ENCODE assay signal across 1 cellular context in the genomic region with DNA sequence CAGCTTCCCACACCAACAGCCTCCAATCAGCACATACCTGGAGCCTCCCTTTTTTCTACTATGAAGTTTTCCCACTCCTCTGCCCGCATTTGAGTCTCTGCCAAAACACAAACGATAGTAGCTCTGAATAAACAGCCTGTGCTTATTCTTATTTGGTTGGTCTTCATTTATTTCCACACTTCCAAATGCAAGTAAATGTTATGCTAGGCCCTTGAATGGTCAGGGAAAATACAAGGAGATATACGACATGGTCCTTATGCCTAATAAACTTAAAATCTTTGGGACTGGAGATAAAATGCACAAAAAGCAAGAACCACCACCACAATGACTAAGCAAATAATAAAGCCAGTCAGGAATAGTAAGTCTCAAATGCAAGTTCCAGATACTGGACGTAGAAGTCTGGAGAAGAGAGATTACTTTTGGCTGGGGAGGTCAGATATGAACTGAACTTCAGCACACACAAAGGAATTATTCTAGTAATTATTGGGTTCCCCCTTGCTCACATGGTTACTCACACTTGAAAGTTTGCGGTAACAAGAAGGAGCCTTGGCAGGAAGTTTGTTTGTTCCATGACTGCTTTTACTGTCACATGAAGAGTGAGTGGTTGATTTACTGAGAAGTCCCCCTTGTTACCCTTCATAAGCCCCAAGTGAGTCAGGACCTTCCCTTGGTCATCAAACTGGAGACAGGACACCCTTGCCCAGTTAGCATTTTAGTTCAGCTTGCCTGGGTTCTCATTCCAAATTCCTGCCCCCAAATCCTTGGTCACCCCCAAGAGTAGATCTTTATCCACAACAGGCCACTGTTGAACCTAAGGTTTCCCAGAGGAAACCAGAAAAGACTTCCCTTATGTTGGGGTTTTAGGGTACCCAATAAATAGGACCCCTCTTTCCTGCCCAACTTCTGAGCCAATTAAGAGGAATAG.
A peak's percentile ranks its signal among the peaks of the same experiment; 100 is the strongest.
TF ChIP-seq lines count a peak whose summit lies in the region.

No MANE protein-coding gene starts in this region.

TF ChIP-seq in K562, 482 proteins besides CTCF, POLR2A, EP300 and RAD21 (continued from another document and continues in another):
- TF ChIP-seq, protein P1, sequence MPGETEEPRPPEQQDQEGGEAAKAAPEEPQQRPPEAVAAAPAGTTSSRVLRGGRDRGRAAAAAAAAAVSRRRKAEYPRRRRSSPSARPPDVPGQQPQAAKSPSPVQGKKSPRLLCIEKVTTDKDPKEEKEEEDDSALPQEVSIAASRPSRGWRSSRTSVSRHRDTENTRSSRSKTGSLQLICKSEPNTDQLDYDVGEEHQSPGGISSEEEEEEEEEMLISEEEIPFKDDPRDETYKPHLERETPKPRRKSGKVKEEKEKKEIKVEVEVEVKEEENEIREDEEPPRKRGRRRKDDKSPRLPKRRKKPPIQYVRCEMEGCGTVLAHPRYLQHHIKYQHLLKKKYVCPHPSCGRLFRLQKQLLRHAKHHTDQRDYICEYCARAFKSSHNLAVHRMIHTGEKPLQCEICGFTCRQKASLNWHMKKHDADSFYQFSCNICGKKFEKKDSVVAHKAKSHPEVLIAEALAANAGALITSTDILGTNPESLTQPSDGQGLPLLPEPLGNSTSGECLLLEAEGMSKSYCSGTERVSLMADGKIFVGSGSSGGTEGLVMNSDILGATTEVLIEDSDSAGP (CRISPR knock-in tag; IDR thresholded peaks at IDR 0.05), result no peak
- TF ChIP-seq HDAC1 (IDR thresholded peaks at IDR 0.05) (peak in 1 of 2 experiments; percentile 75; a peak in 2 of 4 replicates), FOXK1 (CRISPR knock-in tag; IDR thresholded peaks at IDR 0.05; ENCODE audit: borderline replicate concordance) (0 out of 2 replicates have a peak, but pooled peaks have one; percentile 64), ZC3H11A (IDR thresholded peaks at IDR 0.05; ENCODE audit: low read depth, low read length) (0 out of 2 replicates have a peak, but pooled peaks have one; percentile 2), ZNF175 (CRISPR knock-in tag; IDR thresholded peaks at IDR 0.05; ENCODE audit: low read depth) (peak; percentile 95), ZNF282 (CRISPR knock-in tag; IDR thresholded peaks at IDR 0.05) (no peak), ZNF766 (CRISPR knock-in tag; conservative IDR thresholded peaks at IDR 0.05) (peak; percentile 98), ZNF717 (CRISPR knock-in tag; IDR thresholded peaks at IDR 0.05) (no peak; the same call in 1 of the 2 replicates), MAFF (IDR thresholded peaks at IDR 0.05; ENCODE audit: low read length) (peak; percentile 100), SPI1 (IDR thresholded peaks at IDR 0.05; ENCODE audit: borderline replicate concordance, low read depth, low read length) (peak; percentile 43; the same call in 1 of the 2 replicates), POLR2AphosphoS5 (IDR thresholded peaks at IDR 0.05; ENCODE audit: control insufficient read depth, insufficient read depth, low read depth, low read length) (peak; percentile 99), JUND (IDR thresholded peaks at IDR 0.05; ENCODE audit: borderline replicate concordance, low read depth, low read length) (peak; percentile 84; the same call in 1 of the 2 replicates), JUND (tag; IDR thresholded peaks at IDR 0.05; ENCODE audit: borderline replicate concordance, low read depth, low read length) (peak; percentile 90; the same call in 2 of the 3 replicates), LEF1 (IDR thresholded peaks at IDR 0.05) (peak; percentile 96), MEF2D (tag; conservative IDR thresholded peaks at IDR 0.05; ENCODE audit: low read depth) (peak; percentile 96), MYBL2 (IDR thresholded peaks at IDR 0.05; ENCODE audit: low read depth) (no peak; the same call in 1 of the 2 replicates), MYBL2 (CRISPR knock-in tag; IDR thresholded peaks at IDR 0.05; ENCODE audit: borderline replicate concordance) (no peak), MAZ (CRISPR knock-in tag; conservative IDR thresholded peaks at IDR 0.05 in 1 of 2, IDR thresholded peaks at IDR 0.05 in 1 of 2) (peak; percentile 62 to 84; a peak in 3 of 4 replicates), FOS (IDR thresholded peaks at IDR 0.05; ENCODE audit: extremely low read depth, insufficient read length) (no peak), ZC3H8 (IDR thresholded peaks at IDR 0.05) (no peak; the same call in 1 of the 2 replicates), CBX2 (IDR thresholded peaks at IDR 0.05; ENCODE audit: insufficient read depth, low read length, poor library complexity, severe bottlenecking) (no peak), TSC22D4 (tag; IDR thresholded peaks at IDR 0.05) (no peak), PYGO2 (tag; IDR thresholded peaks at IDR 0.05) (peak; percentile 84), ILF3 (IDR thresholded peaks at IDR 0.05; ENCODE audit: borderline replicate concordance) (peak; percentile 86; the same call in 1 of the 2 replicates), ZFX (CRISPR knock-in tag; IDR thresholded peaks at IDR 0.05) (peak; percentile 55; the same call in 1 of the 2 replicates), STAT5B (CRISPR knock-in tag; IDR thresholded peaks at IDR 0.05) (no peak), ZNF41 (CRISPR knock-in tag; conservative IDR thresholded peaks at IDR 0.05) (peak; percentile 59)
- TF ChIP-seq, protein P2, sequence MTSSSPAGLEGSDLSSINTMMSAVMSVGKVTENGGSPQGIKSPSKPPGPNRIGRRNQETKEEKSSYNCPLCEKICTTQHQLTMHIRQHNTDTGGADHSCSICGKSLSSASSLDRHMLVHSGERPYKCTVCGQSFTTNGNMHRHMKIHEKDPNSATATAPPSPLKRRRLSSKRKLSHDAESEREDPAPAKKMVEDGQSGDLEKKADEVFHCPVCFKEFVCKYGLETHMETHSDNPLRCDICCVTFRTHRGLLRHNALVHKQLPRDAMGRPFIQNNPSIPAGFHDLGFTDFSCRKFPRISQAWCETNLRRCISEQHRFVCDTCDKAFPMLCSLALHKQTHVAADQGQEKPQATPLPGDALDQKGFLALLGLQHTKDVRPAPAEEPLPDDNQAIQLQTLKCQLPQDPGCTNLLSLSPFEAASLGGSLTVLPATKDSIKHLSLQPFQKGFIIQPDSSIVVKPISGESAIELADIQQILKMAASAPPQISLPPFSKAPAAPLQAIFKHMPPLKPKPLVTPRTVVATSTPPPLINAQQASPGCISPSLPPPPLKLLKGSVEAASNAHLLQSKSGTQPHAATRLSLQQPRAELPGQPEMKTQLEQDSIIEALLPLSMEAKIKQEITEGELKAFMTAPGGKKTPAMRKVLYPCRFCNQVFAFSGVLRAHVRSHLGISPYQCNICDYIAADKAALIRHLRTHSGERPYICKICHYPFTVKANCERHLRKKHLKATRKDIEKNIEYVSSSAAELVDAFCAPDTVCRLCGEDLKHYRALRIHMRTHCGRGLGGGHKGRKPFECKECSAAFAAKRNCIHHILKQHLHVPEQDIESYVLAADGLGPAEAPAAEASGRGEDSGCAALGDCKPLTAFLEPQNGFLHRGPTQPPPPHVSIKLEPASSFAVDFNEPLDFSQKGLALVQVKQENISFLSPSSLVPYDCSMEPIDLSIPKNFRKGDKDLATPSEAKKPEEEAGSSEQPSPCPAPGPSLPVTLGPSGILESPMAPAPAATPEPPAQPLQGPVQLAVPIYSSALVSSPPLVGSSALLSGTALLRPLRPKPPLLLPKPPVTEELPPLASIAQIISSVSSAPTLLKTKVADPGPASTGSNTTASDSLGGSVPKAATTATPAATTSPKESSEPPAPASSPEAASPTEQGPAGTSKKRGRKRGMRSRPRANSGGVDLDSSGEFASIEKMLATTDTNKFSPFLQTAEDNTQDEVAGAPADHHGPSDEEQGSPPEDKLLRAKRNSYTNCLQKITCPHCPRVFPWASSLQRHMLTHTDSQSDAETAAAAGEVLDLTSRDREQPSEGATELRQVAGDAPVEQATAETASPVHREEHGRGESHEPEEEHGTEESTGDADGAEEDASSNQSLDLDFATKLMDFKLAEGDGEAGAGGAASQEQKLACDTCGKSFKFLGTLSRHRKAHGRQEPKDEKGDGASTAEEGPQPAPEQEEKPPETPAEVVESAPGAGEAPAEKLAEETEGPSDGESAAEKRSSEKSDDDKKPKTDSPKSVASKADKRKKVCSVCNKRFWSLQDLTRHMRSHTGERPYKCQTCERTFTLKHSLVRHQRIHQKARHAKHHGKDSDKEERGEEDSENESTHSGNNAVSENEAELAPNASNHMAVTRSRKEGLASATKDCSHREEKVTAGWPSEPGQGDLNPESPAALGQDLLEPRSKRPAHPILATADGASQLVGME (CRISPR knock-in tag; IDR thresholded peaks at IDR 0.05), result peak; percentile 18; the same call in 1 of the 2 replicates
- TF ChIP-seq, protein P3, sequence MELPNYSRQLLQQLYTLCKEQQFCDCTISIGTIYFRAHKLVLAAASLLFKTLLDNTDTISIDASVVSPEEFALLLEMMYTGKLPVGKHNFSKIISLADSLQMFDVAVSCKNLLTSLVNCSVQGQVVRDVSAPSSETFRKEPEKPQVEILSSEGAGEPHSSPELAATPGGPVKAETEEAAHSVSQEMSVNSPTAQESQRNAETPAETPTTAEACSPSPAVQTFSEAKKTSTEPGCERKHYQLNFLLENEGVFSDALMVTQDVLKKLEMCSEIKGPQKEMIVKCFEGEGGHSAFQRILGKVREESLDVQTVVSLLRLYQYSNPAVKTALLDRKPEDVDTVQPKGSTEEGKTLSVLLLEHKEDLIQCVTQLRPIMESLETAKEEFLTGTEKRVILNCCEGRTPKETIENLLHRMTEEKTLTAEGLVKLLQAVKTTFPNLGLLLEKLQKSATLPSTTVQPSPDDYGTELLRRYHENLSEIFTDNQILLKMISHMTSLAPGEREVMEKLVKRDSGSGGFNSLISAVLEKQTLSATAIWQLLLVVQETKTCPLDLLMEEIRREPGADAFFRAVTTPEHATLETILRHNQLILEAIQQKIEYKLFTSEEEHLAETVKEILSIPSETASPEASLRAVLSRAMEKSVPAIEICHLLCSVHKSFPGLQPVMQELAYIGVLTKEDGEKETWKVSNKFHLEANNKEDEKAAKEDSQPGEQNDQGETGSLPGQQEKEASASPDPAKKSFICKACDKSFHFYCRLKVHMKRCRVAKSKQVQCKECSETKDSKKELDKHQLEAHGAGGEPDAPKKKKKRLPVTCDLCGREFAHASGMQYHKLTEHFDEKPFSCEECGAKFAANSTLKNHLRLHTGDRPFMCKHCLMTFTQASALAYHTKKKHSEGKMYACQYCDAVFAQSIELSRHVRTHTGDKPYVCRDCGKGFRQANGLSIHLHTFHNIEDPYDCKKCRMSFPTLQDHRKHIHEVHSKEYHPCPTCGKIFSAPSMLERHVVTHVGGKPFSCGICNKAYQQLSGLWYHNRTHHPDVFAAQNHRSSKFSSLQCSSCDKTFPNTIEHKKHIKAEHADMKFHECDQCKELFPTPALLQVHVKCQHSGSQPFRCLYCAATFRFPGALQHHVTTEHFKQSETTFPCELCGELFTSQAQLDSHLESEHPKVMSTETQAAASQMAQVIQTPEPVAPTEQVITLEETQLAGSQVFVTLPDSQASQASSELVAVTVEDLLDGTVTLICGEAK (IDR thresholded peaks at IDR 0.05), result peak; percentile 15
- TF ChIP-seq, protein P3 (CRISPR knock-in tag; IDR thresholded peaks at IDR 0.05), result no peak; the same call in 1 of the 2 replicates
- TF ChIP-seq, protein P4, sequence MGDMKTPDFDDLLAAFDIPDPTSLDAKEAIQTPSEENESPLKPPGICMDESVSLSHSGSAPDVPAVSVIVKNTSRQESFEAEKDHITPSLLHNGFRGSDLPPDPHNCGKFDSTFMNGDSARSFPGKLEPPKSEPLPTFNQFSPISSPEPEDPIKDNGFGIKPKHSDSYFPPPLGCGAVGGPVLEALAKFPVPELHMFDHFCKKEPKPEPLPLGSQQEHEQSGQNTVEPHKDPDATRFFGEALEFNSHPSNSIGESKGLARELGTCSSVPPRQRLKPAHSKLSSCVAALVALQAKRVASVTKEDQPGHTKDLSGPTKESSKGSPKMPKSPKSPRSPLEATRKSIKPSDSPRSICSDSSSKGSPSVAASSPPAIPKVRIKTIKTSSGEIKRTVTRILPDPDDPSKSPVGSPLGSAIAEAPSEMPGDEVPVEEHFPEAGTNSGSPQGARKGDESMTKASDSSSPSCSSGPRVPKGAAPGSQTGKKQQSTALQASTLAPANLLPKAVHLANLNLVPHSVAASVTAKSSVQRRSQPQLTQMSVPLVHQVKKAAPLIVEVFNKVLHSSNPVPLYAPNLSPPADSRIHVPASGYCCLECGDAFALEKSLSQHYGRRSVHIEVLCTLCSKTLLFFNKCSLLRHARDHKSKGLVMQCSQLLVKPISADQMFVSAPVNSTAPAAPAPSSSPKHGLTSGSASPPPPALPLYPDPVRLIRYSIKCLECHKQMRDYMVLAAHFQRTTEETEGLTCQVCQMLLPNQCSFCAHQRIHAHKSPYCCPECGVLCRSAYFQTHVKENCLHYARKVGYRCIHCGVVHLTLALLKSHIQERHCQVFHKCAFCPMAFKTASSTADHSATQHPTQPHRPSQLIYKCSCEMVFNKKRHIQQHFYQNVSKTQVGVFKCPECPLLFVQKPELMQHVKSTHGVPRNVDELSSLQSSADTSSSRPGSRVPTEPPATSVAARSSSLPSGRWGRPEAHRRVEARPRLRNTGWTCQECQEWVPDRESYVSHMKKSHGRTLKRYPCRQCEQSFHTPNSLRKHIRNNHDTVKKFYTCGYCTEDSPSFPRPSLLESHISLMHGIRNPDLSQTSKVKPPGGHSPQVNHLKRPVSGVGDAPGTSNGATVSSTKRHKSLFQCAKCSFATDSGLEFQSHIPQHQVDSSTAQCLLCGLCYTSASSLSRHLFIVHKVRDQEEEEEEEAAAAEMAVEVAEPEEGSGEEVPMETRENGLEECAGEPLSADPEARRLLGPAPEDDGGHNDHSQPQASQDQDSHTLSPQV (IDR thresholded peaks at IDR 0.05), result peak; percentile 95
- TF ChIP-seq, protein P5, sequence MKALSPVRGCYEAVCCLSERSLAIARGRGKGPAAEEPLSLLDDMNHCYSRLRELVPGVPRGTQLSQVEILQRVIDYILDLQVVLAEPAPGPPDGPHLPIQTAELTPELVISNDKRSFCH (CRISPR knock-in tag; IDR thresholded peaks at IDR 0.05), result 0 out of 2 replicates have a peak, but pooled peaks have one; percentile 32
- TF ChIP-seq, protein P5 (tag; IDR thresholded peaks at IDR 0.05), result peak; percentile 70; the same call in 1 of the 2 replicates
